Comparison of ENCODE assay signal across 8 cellular contexts in the genomic region with DNA sequence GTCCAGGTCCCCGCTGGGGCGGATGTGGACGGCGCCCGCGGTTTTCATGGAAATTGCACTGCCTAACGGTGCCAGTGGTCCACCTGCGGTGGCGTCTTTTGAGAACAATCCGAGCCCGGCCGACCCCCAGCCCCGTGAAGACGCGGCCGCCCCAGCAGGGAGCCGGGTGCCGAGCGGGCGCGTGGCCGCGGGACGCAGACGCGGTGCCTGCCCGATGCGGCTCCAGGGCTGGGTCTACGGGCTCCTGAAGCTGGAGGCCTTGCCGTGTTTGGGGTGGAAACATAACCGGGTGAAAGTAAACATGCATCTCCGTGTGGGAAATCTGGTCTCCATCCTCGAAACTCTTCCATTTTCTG. TPM values are rescaled to one million over a fixed set of nuclear protein-coding genes. Genes with fewer than 3 reads are reported as not detected.
DNase-seq lines count a peak whose midpoint lies in the region; ATAC-seq, FAIRE-seq and TF ChIP-seq lines count a peak whose summit lies in the region.

No MANE protein-coding gene starts in this region.

- peak overlapping the region; percentile 91 for H3K27ac Mint-ChIP-seq in activated T-cell treated with anti-CD3 and anti-CD28 coated beads, Interleukin-2, amount 50 U/mL, for 24 hours
- H3K27ac Mint-ChIP-seq in nephron: peak overlapping the region; percentile 84 to 91 (median 86)

- peak overlapping the region; percentile 100 for H2AFZ ChIP-seq in endothelial cell of umbilical vein (ENCODE audit: low read depth, low read length)

- intact Hi-C loops in endothelial cell of umbilical vein (cut with micrococcal nuclease): loop anchor here (2.0 kb wide), 2 partner anchors 24 to 58 kb away; no protein-coding TSS in a partner anchor

- H3K27ac ChIP-seq in SJSA1: no peak overlapping the region
- H3K27ac ChIP-seq in endothelial cell of umbilical vein (ENCODE audit: insufficient read depth, low read depth, low read length): peak overlapping the region; percentile 52

- H3K9me3 Mint-ChIP-seq in activated T-cell treated with anti-CD3 and anti-CD28 coated beads, Interleukin-2, amount 50 U/mL, for 24 hours: no peaks in the 10 kb centered on the region
- no peaks in the 10 kb centered on the region for H3K9me3 Mint-ChIP-seq in nephron

- ATAC-seq in HG02763 (IDR thresholded peaks at IDR 0.05; ENCODE audit: unreplicated experiment): peak; percentile 25
- ATAC-seq in GM18520 (IDR thresholded peaks at IDR 0.05; ENCODE audit: unreplicated experiment): no peak

- H3K9me3 ChIP-seq in SJSA1 (replicated peaks) (no peaks in the 10 kb centered on the region), endothelial cell of umbilical vein (replicated peaks; ENCODE audit: control insufficient read depth, insufficient read depth, low read length) (no peaks in the 10 kb centered on the region)

- no peak for FAIRE-seq in endothelial cell of umbilical vein (lab: Jason Lieb, UNC)

- no peak for TF ChIP-seq POLR2A in endothelial cell of umbilical vein (IDR thresholded peaks at IDR 0.05; ENCODE audit: low read depth, low read length)

- H3K4me3 Mint-ChIP-seq in activated T-cell treated with anti-CD3 and anti-CD28 coated beads, Interleukin-2, amount 50 U/mL, for 24 hours: peak overlapping the region; percentile 90
- peak overlapping the region; percentile 92 to 96 (median 94) for H3K4me3 Mint-ChIP-seq in nephron

- H3K4me3 ChIP-seq in SJSA1: peak overlapping the region; percentile 81
- peak overlapping the region; percentile 43 to 68 (median 52) for H3K4me3 ChIP-seq in endothelial cell of umbilical vein (replicated peaks in 1 of 3; ENCODE audit: insufficient read depth in 1 of 3, low read depth in 1 of 3, low read length in 3 of 3)

- TF ChIP-seq CTCF in endothelial cell of umbilical vein (IDR thresholded peaks at IDR 0.05; ENCODE audit: extremely low read depth in 1 of 2, insufficient read depth in 1 of 2, low read depth in 1 of 2, low read length in 2 of 2) (no peak), nephron (IDR thresholded peaks at IDR 0.05; ENCODE audit: unreplicated experiment in 3 of 3) (no peak)

- H3K27me3 ChIP-seq in SJSA1 (replicated peaks) (no peaks in the 10 kb centered on the region), endothelial cell of umbilical vein (ENCODE audit: control insufficient read depth in 2 of 2, insufficient read depth in 2 of 2, low read length in 2 of 2) (no peaks in the 10 kb centered on the region)

- peaks cover 10% of the 10 kb centered on the region for H3K36me3 Mint-ChIP-seq in activated T-cell treated with anti-CD3 and anti-CD28 coated beads, Interleukin-2, amount 50 U/mL, for 24 hours (ENCODE audit: low read depth)
- no peaks in the 10 kb centered on the region for H3K36me3 Mint-ChIP-seq in nephron (ENCODE audit: low read depth)

- no peaks in the 10 kb centered on the region for H3K27me3 Mint-ChIP-seq in activated T-cell treated with anti-CD3 and anti-CD28 coated beads, Interleukin-2, amount 50 U/mL, for 24 hours
- no peaks in the 10 kb centered on the region for H3K27me3 Mint-ChIP-seq in nephron (ENCODE audit: low read depth)

- H4K20me1 ChIP-seq in endothelial cell of umbilical vein (replicated peaks; ENCODE audit: control insufficient read depth, extremely low read depth, insufficient read depth, low read length): no peaks in the 10 kb centered on the region

- no TSS peak for BruUV-seq in endothelial cell of umbilical vein (replicated peaks; lab: Mats Ljungman, UMichigan)

- H3K9me1 ChIP-seq in endothelial cell of umbilical vein (replicated peaks; ENCODE audit: control insufficient read depth, extremely low read depth, insufficient read depth, low read length): no peaks in the 10 kb centered on the region

- H3K4me2 ChIP-seq in endothelial cell of umbilical vein (ENCODE audit: insufficient read depth, low read length): peak overlapping the region; percentile 90

- DNase-seq in activated T-cell treated with anti-CD3 and anti-CD28 coated beads, Interleukin-2, amount 50 U/mL, for 24 hours: no peak
- no peak for DNase-seq in activated T-cell treated with anti-CD3 and anti-CD28 coated beads, Interleukin-2, amount 50 U/mL, for 48 hours
- DNase-seq in SJSA1 (ENCODE audit: low read depth in 1 of 2, low spot score in 2 of 2) (peak in 1 of 2 experiments; percentile 44), endothelial cell of umbilical vein (ENCODE audit: low read depth, low spot score) (peak; percentile 39), DMS79 treated with DMSO at 0.1 percent for 48 hours (lab: John Stamatoyannopoulos, UW) (no peak)

- H3K36me3 ChIP-seq in SJSA1 (no peaks in the 10 kb centered on the region), endothelial cell of umbilical vein (ENCODE audit: control insufficient read depth in 2 of 2, extremely low read depth in 1 of 2, insufficient read depth in 2 of 2, low read length in 2 of 2) (no peaks in the 10 kb centered on the region)

- peak overlapping the region; percentile 73 for H3K9ac ChIP-seq in endothelial cell of umbilical vein (replicated peaks; ENCODE audit: extremely low read depth, insufficient read depth, low read length)

- H3K4me1 Mint-ChIP-seq in activated T-cell treated with anti-CD3 and anti-CD28 coated beads, Interleukin-2, amount 50 U/mL, for 24 hours (ENCODE audit: low read depth): peaks cover 52% of the 10 kb centered on the region
- peaks cover 16% of the 10 kb centered on the region for H3K4me1 Mint-ChIP-seq in nephron

- dilution Hi-C loops in endothelial cell of umbilical vein (cut with MboI; ENCODE audit: extremely low pct_ligation_motif_present, low sequenced_read_pairs): no loop called here

- POLR2A ChIA-PET in endothelial cell of umbilical vein (lab: Charles Lee): no interaction called here

- H3K79me2 ChIP-seq in endothelial cell of umbilical vein (ENCODE audit: control insufficient read depth, insufficient read depth, low read length): peaks cover 28% of the 10 kb centered on the region

- CTCF ChIA-PET in endothelial cell of umbilical vein (lab: Charles Lee): interaction anchor here (1.0 to 1.6 kb wide), 3 partner anchors 33 to 42 kb away, joined by 3 to 4 read pairs (median 3); no protein-coding TSS in a partner anchor

- H3K4me1 ChIP-seq in SJSA1 (replicated peaks) (peaks cover 12% of the 10 kb centered on the region; the same call in 1 of the 2 replicates), endothelial cell of umbilical vein (ENCODE audit: control insufficient read depth, extremely low read depth, insufficient read depth, low read length) (peaks cover 16% of the 10 kb centered on the region)

TF ChIP-seq in endothelial cell of umbilical vein, 7 proteins besides CTCF, POLR2A, EP300 and RAD21:
- no peak for TF ChIP-seq GATA2 (IDR thresholded peaks at IDR 0.05; ENCODE audit: insufficient read depth, insufficient read length, low read depth, low read length)
- TF ChIP-seq EZH2 (IDR thresholded peaks at IDR 0.05; ENCODE audit: borderline replicate concordance, low read depth, low read length, severe bottlenecking): no peak
- no peak for TF ChIP-seq MAX (IDR thresholded peaks at IDR 0.05; ENCODE audit: insufficient read depth, insufficient read length)
- TF ChIP-seq FOS (IDR thresholded peaks at IDR 0.05; ENCODE audit: borderline replicate concordance, insufficient read depth, low read length): no peak
- no peak for TF ChIP-seq POLR2AphosphoS5 (IDR thresholded peaks at IDR 0.05; ENCODE audit: insufficient read depth, low read depth, low read length)
- no peak for TF ChIP-seq MYC (IDR thresholded peaks at IDR 0.05; ENCODE audit: low read depth, low read length)

RNA-seq across cellular contexts. Expression of gene INPP4A, which starts 0.5 kb away (rescaled TPM):
- total RNA-seq in SJSA1 (2014; rRNA removed; shearing (Covaris generic)): 5.8 and 16.9 TPM in 2 replicates
- 25.7 and 28.8 TPM in 2 replicates for total RNA-seq in endothelial cell of umbilical vein
- polyA plus RNA-seq in endothelial cell of umbilical vein: 11.8 and 14.9 TPM in 2 replicates
- 14.0 and 14.6 TPM in 2 replicates for polyA plus RNA-seq in endothelial cell of umbilical vein (2011; cell fraction: cytosol; rRNA removed)
- polyA plus RNA-seq in endothelial cell of umbilical vein (2011; cell fraction: nucleus; rRNA removed): 50.6 and 51.0 TPM in 2 replicates
- 16.6 and 18.4 TPM in 2 replicates for polyA plus RNA-seq in endothelial cell of umbilical vein (2012)
- 57.6 and 60.8 TPM in 2 replicates for polyA minus RNA-seq in endothelial cell of umbilical vein
- 21.2 TPM for polyA minus RNA-seq in endothelial cell of umbilical vein (2011; cell fraction: cytosol; rRNA and poly(A)+ RNA removed)
- 66.5 and 77.4 TPM in 2 replicates for polyA minus RNA-seq in endothelial cell of umbilical vein (2011; cell fraction: nucleus; rRNA and poly(A)+ RNA removed)
